ENCODE assay signal across 13 cellular contexts in genomic region chr1:202221911-202222909, GRCh38. TPM values are rescaled to one million over a fixed set of nuclear protein-coding genes. Genes with fewer than 3 reads are reported as not detected.
A peak's percentile ranks its signal among the peaks of the same experiment; 100 is the strongest.
DNase-seq lines count a peak whose midpoint lies in the region; ATAC-seq, FAIRE-seq and TF ChIP-seq lines count a peak whose summit lies in the region.
"Had no signal": no experiment of that assay in that cellular context is flagged by ENCODE, and none has a peak within 500 bp of the region (broad histone marks: within the 10 kb centered on the region; RNA-seq: fewer than 3 reads in every experiment).

No MANE protein-coding gene starts in this region.

- TF ChIP-seq POLR2A in HepG2 (IDR thresholded peaks at IDR 0.05; ENCODE audit: insufficient read depth in 1 of 2, low read depth in 2 of 2, low read length in 2 of 2) (no peak), right lobe of liver (IDR thresholded peaks at IDR 0.05) (no peak)

- in situ Hi-C loops in HepG2 (cut with HindIII; ENCODE audit: extremely low pct_ligation_motif_present, low pct_unique_long_range_greater_than_20kb), result no loop called here

- CTCF ChIA-PET in HepG2 (lab: Yijun Ruan, JAX; ENCODE audit: low intra/inter-chr PET ratio, low total read pairs), result no interaction called here

- no peaks in the 10 kb centered on the region for H4K20me1 ChIP-seq in HepG2 (ENCODE audit: insufficient read depth, low read length)

- no peak overlapping the region for H3K9ac ChIP-seq in HepG2 (ENCODE audit: insufficient read depth, low read depth, low read length)

- H3K4me1 ChIP-seq in HepG2 (ENCODE audit: insufficient read depth, low read length) (peaks cover 25% of the 10 kb centered on the region), right lobe of liver (no peaks in the 10 kb centered on the region), upper lobe of right lung (no peaks in the 10 kb centered on the region)
- H3K4me1 ChIP-seq: upper lobe of left lung had no signal

- BruUV-seq in HepG2 (replicated peaks; lab: Mats Ljungman, UMichigan), result no TSS peak

- no peak overlapping the region for H2AFZ ChIP-seq in HepG2 (ENCODE audit: low read length)

- POLR2A ChIA-PET in HepG2 (lab: Yijun Ruan, JAX), result no interaction called here

- H3K4me3 ChIP-seq in HepG2 (replicated peaks in 1 of 3; ENCODE audit: insufficient read depth in 1 of 3, low read depth in 2 of 3, low read length in 3 of 3) (peak overlapping the region in 1 of 3 experiments; percentile 16; a peak in 1 of 6 replicates), right lobe of liver (no peak overlapping the region), upper lobe of right lung (no peak overlapping the region)
- H3K4me3 ChIP-seq: upper lobe of left lung had no signal

- intact Hi-C loops in HepG2 (cut with micrococcal nuclease; ENCODE audit: unreplicated experiment), result no loop called here
- intact Hi-C loops in right lobe of liver (cut with DNase I), result no loop called here
- intact Hi-C loops in sciatic nerve (cut with DNase I), result no loop called here
- intact Hi-C loops in upper lobe of right lung (cut with DNase I), result no loop called here

- peak; percentile 72 for ATAC-seq in HepG2
- ATAC-seq in right lobe of liver, result no peak
- peak; percentile 77 for ATAC-seq in esophagus mucosa
- ATAC-seq in sciatic nerve, result no peak
- no peak for ATAC-seq in upper lobe of right lung

- H3K79me2 ChIP-seq in HepG2 (ENCODE audit: insufficient read depth, low read length), result no peaks in the 10 kb centered on the region

- TF ChIP-seq RAD21 in HepG2 (CRISPR knock-in tag; IDR thresholded peaks at IDR 0.05), result no peak

- H3K27me3 ChIP-seq in HepG2 (ENCODE audit: control insufficient read depth in 1 of 2, insufficient read depth in 2 of 2, low read length in 2 of 2) (peaks cover 1 to 18% of the 10 kb centered on the region in 2 experiments; a peak in 2 of 5 replicates), right lobe of liver (no peaks in the 10 kb centered on the region), upper lobe of right lung (no peaks in the 10 kb centered on the region)
- H3K27me3 ChIP-seq: upper lobe of left lung had no signal

- no peak for FAIRE-seq in HepG2 (lab: Jason Lieb, UNC)

- 3% methylated on average over 11 of the region's 19 CpGs for WGBS in HepG2 (ENCODE audit: low lambda C conversion rate)
- 60% methylated on average over 1 of the region's 19 CpGs for WGBS in right lobe of liver (ENCODE audit: insufficient coverage, low coverage, low lambda C conversion rate, missing lambda C conversion rate)

- H3K9me3 ChIP-seq in HepG2 (ENCODE audit: low read length) (no peaks in the 10 kb centered on the region), right lobe of liver (no peaks in the 10 kb centered on the region), upper lobe of right lung (no peaks in the 10 kb centered on the region)
- H3K9me3 ChIP-seq: upper lobe of left lung had no signal

- TF ChIP-seq EP300 in HepG2 (IDR thresholded peaks at IDR 0.05; ENCODE audit: low read depth in 2 of 2, low read length in 2 of 2) (0 out of 4 replicates have a peak, but pooled peaks of 1 of the 2 experiments have one; percentile 14), HepG2 (CRISPR knock-in tag; IDR thresholded peaks at IDR 0.05; ENCODE audit: borderline replicate concordance) (no peak)

- no peak overlapping the region for H3K27ac ChIP-seq in HepG2 (ENCODE audit: extremely low read length, insufficient read depth, low read length)
- no peak overlapping the region for H3K27ac ChIP-seq in right lobe of liver
- H3K27ac ChIP-seq in upper lobe of right lung, result no peak overlapping the region
- H3K27ac ChIP-seq: upper lobe of left lung had no signal

- no peak for TF ChIP-seq CTCF in HepG2 (CRISPR knock-in tag; IDR thresholded peaks at IDR 0.05)
- no peak for TF ChIP-seq CTCF in right lobe of liver (IDR thresholded peaks at IDR 0.05)
- no peak for TF ChIP-seq CTCF in upper lobe of right lung (IDR thresholded peaks at IDR 0.05)

- H3K36me3 ChIP-seq in HepG2 (replicated peaks in 1 of 2; ENCODE audit: control insufficient read depth in 1 of 2, insufficient read depth in 2 of 2, low read length in 2 of 2), result no peaks in the 10 kb centered on the region
- no peaks in the 10 kb centered on the region for H3K36me3 ChIP-seq in right lobe of liver
- H3K36me3 ChIP-seq in upper lobe of right lung, result no peaks in the 10 kb centered on the region
- H3K36me3 ChIP-seq: upper lobe of left lung had no signal

- DNase-seq in HepG2 (ENCODE audit: low spot score) (peak; percentile 28), right lobe of liver (no peak), NCI-H510A (lab: John Stamatoyannopoulos, UW) (peak; percentile 21), sciatic nerve (ENCODE audit: low spot score) (no peak), RKO (ENCODE audit: low spot score) (no peak), upper lobe of right lung (no peak), H4 (ENCODE audit: low spot score) (no peak)
- DNase-seq: activated CD4-positive, alpha-beta memory T cell treated with anti-CD3 and anti-CD28 coated beads, Interleukin-2, amount 10 ng/mL, durations not matched to agents 7 days and 5 days; activated naive CD4-positive, alpha-beta T cell treated with Interleukin-2 at 50 U/mL for 16 hours; AML-193; cortex of kidney; upper lobe of left lung had no signal

- peak overlapping the region; percentile 42; the same call in 1 of the 2 replicates for H3K4me2 ChIP-seq in HepG2 (ENCODE audit: low read depth, low read length)

TF ChIP-seq in HepG2, 621 proteins besides CTCF, POLR2A, EP300 and RAD21 (continues in another document):
- no peak for TF ChIP-seq LCORL (IDR thresholded peaks at IDR 0.05)
- 0 out of 2 replicates have a peak, but pooled peaks have one; percentile 26 for TF ChIP-seq LCORL (CRISPR knock-in tag; IDR thresholded peaks at IDR 0.05)
- no peak for TF ChIP-seq THAP8 (CRISPR knock-in tag; IDR thresholded peaks at IDR 0.05; ENCODE audit: borderline replicate concordance)
- TF ChIP-seq FOSL2 (CRISPR knock-in tag; IDR thresholded peaks at IDR 0.05), result peak; percentile 52; the same call in 1 of the 2 replicates
- TF ChIP-seq, protein P1, sequence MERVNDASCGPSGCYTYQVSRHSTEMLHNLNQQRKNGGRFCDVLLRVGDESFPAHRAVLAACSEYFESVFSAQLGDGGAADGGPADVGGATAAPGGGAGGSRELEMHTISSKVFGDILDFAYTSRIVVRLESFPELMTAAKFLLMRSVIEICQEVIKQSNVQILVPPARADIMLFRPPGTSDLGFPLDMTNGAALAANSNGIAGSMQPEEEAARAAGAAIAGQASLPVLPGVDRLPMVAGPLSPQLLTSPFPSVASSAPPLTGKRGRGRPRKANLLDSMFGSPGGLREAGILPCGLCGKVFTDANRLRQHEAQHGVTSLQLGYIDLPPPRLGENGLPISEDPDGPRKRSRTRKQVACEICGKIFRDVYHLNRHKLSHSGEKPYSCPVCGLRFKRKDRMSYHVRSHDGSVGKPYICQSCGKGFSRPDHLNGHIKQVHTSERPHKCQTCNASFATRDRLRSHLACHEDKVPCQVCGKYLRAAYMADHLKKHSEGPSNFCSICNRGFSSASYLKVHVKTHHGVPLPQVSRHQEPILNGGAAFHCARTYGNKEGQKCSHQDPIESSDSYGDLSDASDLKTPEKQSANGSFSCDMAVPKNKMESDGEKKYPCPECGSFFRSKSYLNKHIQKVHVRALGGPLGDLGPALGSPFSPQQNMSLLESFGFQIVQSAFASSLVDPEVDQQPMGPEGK (CRISPR knock-in tag; IDR thresholded peaks at IDR 0.05), result peak; percentile 72; the same call in 1 of the 2 replicates

RNA-seq across cellular contexts. Expression of gene LGR6, which starts 28.6 kb away (rescaled TPM):
- total RNA-seq in HepG2 (2016; rRNA removed; fragmentation: Illumina TruSeq; extraction: Trizol) (not detected in 2 replicates), right lobe of liver (1 to 10 TPM in 3 of 6 experiments, under 1 TPM in 3; 0.17 to 2.0 (median 1.0) TPM), esophagus mucosa (2.7 TPM), sciatic nerve (0.53 TPM), upper lobe of right lung (1.8 TPM)
- total RNA-seq in HepG2 (2016; cell fraction: cytosol; rRNA removed; fragmentation: Illumina TruSeq; extraction: Trizol; ENCODE audit: low read depth), result not detected in 2 replicates
- total RNA-seq in HepG2 (2016; cell fraction: insoluble cytoplasmic fraction; rRNA removed; fragmentation: Illumina TruSeq; extraction: Trizol), result 0.04 TPM in 1 of 2 replicates, not detected in the other
- not detected in 2 replicates for total RNA-seq in HepG2 (2016; cell fraction: membrane; rRNA removed; fragmentation: Illumina TruSeq; extraction: Trizol)
- not detected in 2 replicates for total RNA-seq in HepG2 (2016; cell fraction: nucleus; rRNA removed; fragmentation: Illumina TruSeq; extraction: Trizol)
- 0.04 and 0.07 TPM in 2 replicates for polyA plus RNA-seq in HepG2 (2011; rRNA removed)
- 0.03 and 0.05 TPM in 2 replicates for polyA plus RNA-seq in HepG2 (2011; cell fraction: cytosol; rRNA removed)
- 0.14 and 0.19 TPM in 2 replicates for polyA plus RNA-seq in HepG2 (2011; cell fraction: nucleus; rRNA removed)
- not detected in 2 replicates for polyA plus RNA-seq in HepG2 (2012)
- 0.03 TPM in 1 of 2 replicates, not detected in the other for polyA plus RNA-seq in HepG2 (2016; cell fraction: cytosol; fragmentation: Illumina TruSeq; extraction: Trizol; ENCODE audit: low read depth)
- not detected in 2 replicates for polyA plus RNA-seq in HepG2 (2016; cell fraction: insoluble cytoplasmic fraction; fragmentation: Illumina TruSeq; extraction: Trizol; ENCODE audit: low read depth)
- polyA plus RNA-seq in HepG2 (2016; cell fraction: membrane; fragmentation: Illumina TruSeq; extraction: Trizol; ENCODE audit: low read depth), result not detected in 2 replicates
- polyA plus RNA-seq in HepG2 (2016; cell fraction: nucleus; fragmentation: Illumina TruSeq; extraction: Trizol; ENCODE audit: insufficient read depth, low read depth), result not detected in 2 replicates
- polyA minus RNA-seq in HepG2 (2011; rRNA and poly(A)+ RNA removed; ENCODE audit: low replicate concordance), result 0.12 TPM in 1 of 2 replicates, not detected in the other
- not detected in 2 replicates for polyA minus RNA-seq in HepG2 (2011; cell fraction: cytosol; rRNA and poly(A)+ RNA removed)
- not detected in 2 replicates for polyA minus RNA-seq in HepG2 (2011; cell fraction: nucleus; rRNA and poly(A)+ RNA removed)
- 0.29 TPM in 1 of 2 replicates, not detected in the other for total RNA-seq in H4 (2014; rRNA removed; shearing (Covaris generic))

Comparison
In these comparisons a context has a peak if more than half of its experiments do, and no peak if none do; other contexts are left out.
1. ATAC-seq: peak in HepG2 (single experiment) and esophagus mucosa (single experiment); none in right lobe of liver (0 of 4), sciatic nerve (single experiment) and upper lobe of right lung (single experiment).
2. DNase-seq: peak in HepG2 (single experiment) and NCI-H510A (single experiment); none in right lobe of liver (0 of 3), sciatic nerve (single experiment), RKO (single experiment), upper lobe of right lung (single experiment) and H4 (single experiment).